25 cellular contexts compared by ENCODE assay signal in genomic region chr2:195795879-195796278, GRCh38.
"Had no signal": no experiment of that assay in that cellular context is flagged by ENCODE, and none has a peak within 500 bp of the region (broad histone marks: within the 10 kb centered on the region; RNA-seq: fewer than 3 reads in every experiment).

No MANE protein-coding gene starts in this region.

- H3K9me3 ChIP-seq: gastrocnemius medialis, lower lobe of right lung, psoas muscle, sigmoid colon, testis, upper lobe of right lung had no signal

- ATAC-seq: esophagus mucosa; gastrocnemius medialis; heart right ventricle; natural killer cell treated with Interleukin-12 subunit alpha and Interleukin-12 subunit beta and Interleukin-15 and Interleukin-18, amount 100 ng/mL, for 72 hours; psoas muscle; stimulated activated naive B cell treated with anti-CD40 and anti-IgM and Interleukin-4, amounts not matched to agents 10 μg/mL and 1 μg/mL and 100 μg/mL, for 72 hours; stimulated activated naive CD8-positive, alpha-beta T cell treated with anti-CD3 and anti-CD28 coated beads, Interleukin-15, amount 100 ng/mL, for 72 hours; upper lobe of right lung had no signal

- DNase-seq: cortex of kidney; dorsolateral prefrontal cortex; effector CD8-positive, alpha-beta T cell; gastrocnemius medialis; heart right ventricle; hypothalamus; kidney glomerular epithelial cell; left ventricle myocardium inferior; lower lobe of right lung; occipital lobe; psoas muscle; sigmoid colon; stimulated activated CD4-positive, alpha-beta T cell treated with anti-CD3 and anti-CD28 coated beads, Interleukin-2, amount 100 ng/mL, for 24 hours; stimulated activated CD4-positive, alpha-beta T cell treated with anti-CD3 and anti-CD28 coated beads, Interleukin-4, amount 100 ng/mL, for 4 hours; stimulated activated naive B cell treated with anti-CD40 and anti-IgM and Interleukin-4, amounts not matched to agents 10 μg/mL and 1 μg/mL and 100 μg/mL, for 72 hours; stimulated activated naive CD8-positive, alpha-beta T cell treated with anti-CD3 and anti-CD28 coated beads, Interleukin-15, amount 100 ng/mL, for 72 hours; testis; upper lobe of right lung had no signal

- H3K4me1 Mint-ChIP-seq: memory B cell; mesothelial cell of epicardium; stimulated activated naive B cell treated with anti-CD40 and anti-IgM and Interleukin-4, amounts not matched to agents 10 μg/mL and 1 μg/mL and 100 μg/mL, for 72 hours; stimulated activated naive CD8-positive, alpha-beta T cell treated with anti-CD3 and anti-CD28 coated beads, Interleukin-15, amount 100 ng/mL, for 72 hours had no signal

- H3K27me3 Mint-ChIP-seq: memory B cell; natural killer cell treated with Interleukin-12 subunit alpha and Interleukin-12 subunit beta and Interleukin-15 and Interleukin-18, amount 100 ng/mL, for 72 hours; stimulated activated naive B cell treated with anti-CD40 and anti-IgM and Interleukin-4, amounts not matched to agents 10 μg/mL and 1 μg/mL and 100 μg/mL, for 72 hours; stimulated activated naive CD8-positive, alpha-beta T cell treated with anti-CD3 and anti-CD28 coated beads, Interleukin-15, amount 100 ng/mL, for 72 hours had no signal

- H3K27ac ChIP-seq: dorsolateral prefrontal cortex, gastrocnemius medialis, heart right ventricle, left ventricle myocardium inferior, lower lobe of right lung, parathyroid adenoma, psoas muscle, sigmoid colon, skin epidermis, testis, tibial nerve, upper lobe of right lung had no signal

- H3K36me3 Mint-ChIP-seq: memory B cell; mesothelial cell of epicardium; natural killer cell treated with Interleukin-12 subunit alpha and Interleukin-12 subunit beta and Interleukin-15 and Interleukin-18, amount 100 ng/mL, for 72 hours had no signal

- H3K36me3 ChIP-seq: gastrocnemius medialis, heart right ventricle, left ventricle myocardium inferior, lower lobe of right lung, sigmoid colon, tibial nerve, upper lobe of right lung had no signal

- H3K27me3 ChIP-seq: dorsolateral prefrontal cortex, gastrocnemius medialis, heart right ventricle, sigmoid colon, testis, tibial nerve, upper lobe of right lung had no signal

- H3K4me3 Mint-ChIP-seq: memory B cell; mesothelial cell of epicardium; natural killer cell treated with Interleukin-12 subunit alpha and Interleukin-12 subunit beta and Interleukin-15 and Interleukin-18, amount 100 ng/mL, for 72 hours; stimulated activated naive B cell treated with anti-CD40 and anti-IgM and Interleukin-4, amounts not matched to agents 10 μg/mL and 1 μg/mL and 100 μg/mL, for 72 hours; stimulated activated naive CD8-positive, alpha-beta T cell treated with anti-CD3 and anti-CD28 coated beads, Interleukin-15, amount 100 ng/mL, for 72 hours had no signal

- H3K4me1 ChIP-seq: gastrocnemius medialis, heart right ventricle, left ventricle myocardium inferior, lower lobe of right lung, parathyroid adenoma, psoas muscle, testis, tibial nerve, upper lobe of right lung had no signal

- H3K27ac Mint-ChIP-seq: memory B cell; mesothelial cell of epicardium; natural killer cell treated with Interleukin-12 subunit alpha and Interleukin-12 subunit beta and Interleukin-15 and Interleukin-18, amount 100 ng/mL, for 72 hours; stimulated activated naive B cell treated with anti-CD40 and anti-IgM and Interleukin-4, amounts not matched to agents 10 μg/mL and 1 μg/mL and 100 μg/mL, for 72 hours had no signal

- H3K4me3 ChIP-seq: dorsolateral prefrontal cortex, gastrocnemius medialis, heart right ventricle, left ventricle myocardium inferior, lower lobe of right lung, psoas muscle, sigmoid colon, skin epidermis, testis, tibial nerve, upper lobe of right lung had no signal

- H3K9ac ChIP-seq: parathyroid adenoma had no signal

- H2AFZ ChIP-seq: parathyroid adenoma had no signal

- H3K79me2 ChIP-seq: parathyroid adenoma had no signal
